Comparison of ENCODE assay signal across 24 cellular contexts in the genomic region with DNA sequence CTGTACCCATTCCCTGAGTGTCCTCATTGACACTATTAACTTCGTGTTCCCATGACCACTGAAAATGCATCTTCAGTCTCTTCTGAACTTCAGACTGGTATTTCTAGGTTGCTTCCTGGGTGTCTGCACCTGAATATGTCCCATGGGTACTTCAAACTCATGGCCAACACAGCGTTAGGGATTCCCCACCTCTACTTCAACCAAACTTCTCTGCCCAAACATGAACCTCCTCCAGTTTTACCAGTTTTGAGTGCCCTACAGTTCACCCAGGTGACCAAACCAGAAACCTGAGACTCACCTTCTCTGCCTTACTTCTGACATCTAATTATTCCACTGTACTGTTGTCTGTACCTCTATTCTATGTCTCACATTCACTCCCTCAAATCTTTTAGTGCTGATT.
A peak's percentile ranks its signal among the peaks of the same experiment; 100 is the strongest.
DNase-seq lines count a peak whose midpoint lies in the region; ATAC-seq and TF ChIP-seq lines count a peak whose summit lies in the region.
"Had no signal": no experiment of that assay in that cellular context is flagged by ENCODE, and none has a peak within 500 bp of the region (broad histone marks: within the 10 kb centered on the region; RNA-seq: fewer than 3 reads in every experiment).

No MANE protein-coding gene starts in this region.

- in situ Hi-C loops in IMR-90 (cut with MboI; ENCODE audit: low sequenced_read_pairs) = no loop called here

- H3K9me1 ChIP-seq in IMR-90 (ENCODE audit: insufficient read depth, low read length) = peaks cover 3% of the 10 kb centered on the region; the same call in 1 of the 2 replicates

- no peaks in the 10 kb centered on the region for H3K4me1 Mint-ChIP-seq in Calu3 (ENCODE audit: low read depth, unreplicated experiment)
- H3K4me1 Mint-ChIP-seq in stimulated activated naive CD8-positive, alpha-beta T cell treated with anti-CD3 and anti-CD28 coated beads, Interleukin-15, amount 100 ng/mL, for 72 hours = peaks cover 22% of the 10 kb centered on the region
- H3K4me1 Mint-ChIP-seq: natural killer cell had no signal

- H3K56ac ChIP-seq in IMR-90 (ENCODE audit: extremely low read depth, insufficient read depth, low read length) = no peak overlapping the region

- H3K27ac Mint-ChIP-seq in Calu3 (ENCODE audit: unreplicated experiment) = no peak overlapping the region
- H3K27ac Mint-ChIP-seq in stimulated activated naive CD8-positive, alpha-beta T cell treated with anti-CD3 and anti-CD28 coated beads, Interleukin-15, amount 100 ng/mL, for 72 hours = no peak overlapping the region
- H3K27ac Mint-ChIP-seq: activated CD4-positive, alpha-beta T cell treated with anti-CD3 and anti-CD28 coated beads for 36 hours; activated naive CD4-positive, alpha-beta T cell treated with anti-CD3 and anti-CD28 coated beads, Interleukin-2, amount 50 U/mL, for 72 hours; endodermal cell; mesothelial cell of epicardium; natural killer cell had no signal

- no peak overlapping the region for H3K4me2 ChIP-seq in IMR-90 (ENCODE audit: low read depth, low read length)

- WGBS in IMR-90 (ENCODE audit: extremely low coverage in 2 of 2, insufficient read length in 1 of 2), 2 experiments = 100% methylated on average over 1 of the region's 2 CpGs; no CpG with 5 or more reads in 1 of the 2 experiments

- TF ChIP-seq CTCF in IMR-90 (conservative IDR thresholded peaks at IDR 0.05; ENCODE audit: low read depth, low read length) = no peak
- no peak for TF ChIP-seq CTCF in left lung (IDR thresholded peaks at IDR 0.05)
- TF ChIP-seq CTCF in upper lobe of right lung (IDR thresholded peaks at IDR 0.05) = no peak
- TF ChIP-seq CTCF in Calu3 (IDR thresholded peaks at IDR 0.05; ENCODE audit: unreplicated experiment) = no peak

- H3K14ac ChIP-seq in IMR-90 (replicated peaks; ENCODE audit: low read depth, low read length) = no peak overlapping the region

- H4K91ac ChIP-seq in IMR-90 (ENCODE audit: insufficient read depth, low read depth, low read length) = no peak overlapping the region

- no peak overlapping the region for H3K4me3 ChIP-seq in IMR-90 (ENCODE audit: insufficient read depth, low read depth, low read length)
- no peak overlapping the region for H3K4me3 ChIP-seq in left lung
- H3K4me3 ChIP-seq in upper lobe of right lung = no peak overlapping the region
- H3K4me3 ChIP-seq: Peyer's patch, SJCRH30, testis had no signal

- dilution Hi-C loops in IMR-90 (cut with HindIII; ENCODE audit: low sequenced_read_pairs, unreplicated experiment) = no loop called here

- no peak overlapping the region for H3K18ac ChIP-seq in IMR-90 (ENCODE audit: low read depth, low read length)

- no peak overlapping the region for H3K23ac ChIP-seq in IMR-90 (ENCODE audit: low read depth, low read length)

- H4K5ac ChIP-seq in IMR-90 (ENCODE audit: low read depth, low read length) = no peak overlapping the region

- no peak overlapping the region for H3K9ac ChIP-seq in IMR-90 (ENCODE audit: low read depth, low read length)

- peaks cover 9% of the 10 kb centered on the region for H3K4me1 ChIP-seq in IMR-90 (ENCODE audit: control insufficient read depth, insufficient read depth, low read length)
- peaks cover 11 to 50% of the 10 kb centered on the region in 2 donors for H3K4me1 ChIP-seq in left lung
- peaks cover 8% of the 10 kb centered on the region for H3K4me1 ChIP-seq in upper lobe of right lung
- H3K4me1 ChIP-seq: testis had no signal

- H3K4ac ChIP-seq in IMR-90 (ENCODE audit: low read depth, low read length) = no peak overlapping the region

- H3K27me3 ChIP-seq in IMR-90 (ENCODE audit: control insufficient read depth, insufficient read depth, low read length) (no peaks in the 10 kb centered on the region), left lung (no peaks in the 10 kb centered on the region), upper lobe of right lung (no peaks in the 10 kb centered on the region)
- H3K27me3 ChIP-seq: Peyer's patch, SJCRH30, testis had no signal

- peak overlapping the region; percentile 22; the same call in 1 of the 2 replicates for H2BK20ac ChIP-seq in IMR-90 (ENCODE audit: low read depth, low read length)

- ATAC-seq in IMR-90 (ENCODE audit: low read depth) (no peak), left lung (peak; percentile 26), upper lobe of right lung (peak; percentile 12)
- ATAC-seq in stimulated activated naive CD8-positive, alpha-beta T cell treated with anti-CD3 and anti-CD28 coated beads, Interleukin-15, amount 100 ng/mL, for 72 hours = no peak
- ATAC-seq: left cardiac atrium, natural killer cell, sciatic nerve had no signal

- BruUV-seq in IMR-90 (replicated peaks; lab: Mats Ljungman, UMichigan) (no TSS peak), Calu3 (replicated peaks; lab: Mats Ljungman, UMichigan) (no TSS peak)

- no peak overlapping the region for H2BK120ac ChIP-seq in IMR-90 (ENCODE audit: low read depth, low read length)

- no peak overlapping the region for H3K27ac ChIP-seq in IMR-90 (ENCODE audit: insufficient read depth, low read length)
- H3K27ac ChIP-seq in angular gyrus (ENCODE audit: low read depth, low read length) = peak overlapping the region; percentile 86
- peak overlapping the region in 1 of 2 donors; percentile 58 for H3K27ac ChIP-seq in left lung
- H3K27ac ChIP-seq in upper lobe of right lung = no peak overlapping the region
- H3K27ac ChIP-seq: SJCRH30, testis had no signal

- peaks cover 5 to 55% of the 10 kb centered on the region in 2 experiments; a peak in 2 of 4 replicates for H3K79me1 ChIP-seq in IMR-90 (ENCODE audit: low read depth in 1 of 2, low read length in 2 of 2)

- no peak for TF ChIP-seq RAD21 in IMR-90 (IDR thresholded peaks at IDR 0.05; ENCODE audit: low read length)

- CTCF ChIA-PET in IMR-90 (lab: Yijun Ruan, JAX) (no interaction called here), Calu3 (lab: Charles Lee) (no interaction called here)

- H2AK9ac ChIP-seq in IMR-90 (replicated peaks; ENCODE audit: low read depth, low read length, poor library complexity) = no peak overlapping the region

- no peaks in the 10 kb centered on the region for H4K20me1 ChIP-seq in IMR-90 (ENCODE audit: insufficient read depth, low read length)

- no peak for TF ChIP-seq POLR2A in IMR-90 (IDR thresholded peaks at IDR 0.05; ENCODE audit: low read depth, low read length)

- no peak for DNase-seq in IMR-90
- no peak for DNase-seq in left lung
- no peak for DNase-seq in upper lobe of right lung
- DNase-seq in Calu3 = no peak
- no peak for DNase-seq in stimulated activated naive CD8-positive, alpha-beta T cell treated with anti-CD3 and anti-CD28 coated beads, Interleukin-15, amount 100 ng/mL, for 72 hours
- DNase-seq in amygdala (lab: John Stamatoyannopoulos, UW) = no peak
- DNase-seq: activated CD8-positive, alpha-beta memory T cell treated with anti-CD3 and anti-CD28 coated beads for 24 hours; CD8-positive, alpha-beta memory T cell; endodermal cell; GOT3; left cardiac atrium; natural killer cell; NCI-H1694 treated with DMSO at 0.1 percent for 48 hours; NCI-H345; NCI-H82; Peyer's patch; SJCRH30; T-helper 1 cell; testis had no signal

- no peak overlapping the region for H3K4me3 Mint-ChIP-seq in Calu3 (ENCODE audit: low read depth, unreplicated experiment)
- H3K4me3 Mint-ChIP-seq in stimulated activated naive CD8-positive, alpha-beta T cell treated with anti-CD3 and anti-CD28 coated beads, Interleukin-15, amount 100 ng/mL, for 72 hours = no peak overlapping the region
- H3K4me3 Mint-ChIP-seq: activated CD4-positive, alpha-beta T cell treated with anti-CD3 and anti-CD28 coated beads for 36 hours; CD8-positive, alpha-beta memory T cell; endodermal cell; mesothelial cell of epicardium; natural killer cell had no signal

- no peak overlapping the region for H2AFZ ChIP-seq in IMR-90 (replicated peaks; ENCODE audit: low read length, poor library complexity)

- no peaks in the 10 kb centered on the region for H3K36me3 ChIP-seq in IMR-90 (ENCODE audit: control insufficient read depth, insufficient read depth, low read length)
- no peaks in the 10 kb centered on the region for H3K36me3 ChIP-seq in left lung
- H3K36me3 ChIP-seq in upper lobe of right lung = no peaks in the 10 kb centered on the region
- H3K36me3 ChIP-seq: Peyer's patch had no signal

- intact Hi-C loops in IMR-90 (cut with micrococcal nuclease) (no loop called here), left lung (cut with DNase I) (no loop called here), upper lobe of right lung (cut with DNase I) (no loop called here), Calu3 (cut with micrococcal nuclease; ENCODE audit: unreplicated experiment) (no loop called here)

- H3K36me3 Mint-ChIP-seq in Calu3 (ENCODE audit: insufficient read depth, unreplicated experiment) = no peaks in the 10 kb centered on the region
- H3K36me3 Mint-ChIP-seq: mesothelial cell of epicardium, natural killer cell had no signal

- no peaks in the 10 kb centered on the region for H3K27me3 Mint-ChIP-seq in Calu3 (ENCODE audit: unreplicated experiment)
- H3K27me3 Mint-ChIP-seq in stimulated activated naive CD8-positive, alpha-beta T cell treated with anti-CD3 and anti-CD28 coated beads, Interleukin-15, amount 100 ng/mL, for 72 hours = no peaks in the 10 kb centered on the region
- H3K27me3 Mint-ChIP-seq: activated CD4-positive, alpha-beta T cell treated with anti-CD3 and anti-CD28 coated beads for 36 hours had no signal

- H4K8ac ChIP-seq in IMR-90 (ENCODE audit: low read depth in 2 of 2, low read length in 2 of 2) = no peak overlapping the region

- H2BK15ac ChIP-seq in IMR-90 (ENCODE audit: low read depth, low read length) = peak overlapping the region; percentile 50; the same call in 2 of the 3 replicates

- peak overlapping the region; percentile 15; the same call in 1 of the 2 replicates for H2AK5ac ChIP-seq in IMR-90 (ENCODE audit: low read depth, low read length)

- H3K9me3 Mint-ChIP-seq in Calu3 (ENCODE audit: low read depth, unreplicated experiment) = no peaks in the 10 kb centered on the region
- H3K9me3 Mint-ChIP-seq in stimulated activated naive CD8-positive, alpha-beta T cell treated with anti-CD3 and anti-CD28 coated beads, Interleukin-15, amount 100 ng/mL, for 72 hours = no peaks in the 10 kb centered on the region
- H3K9me3 Mint-ChIP-seq: activated naive CD4-positive, alpha-beta T cell treated with anti-CD3 and anti-CD28 coated beads, Interleukin-2, amount 50 U/mL, for 72 hours; CD8-positive, alpha-beta memory T cell; endodermal cell; mesothelial cell of epicardium; natural killer cell had no signal

- no peak overlapping the region for H2BK5ac ChIP-seq in IMR-90 (ENCODE audit: low read depth, low read length, poor library complexity, severe bottlenecking)

- no peaks in the 10 kb centered on the region for H3K9me3 ChIP-seq in IMR-90 (ENCODE audit: control insufficient read depth, insufficient read depth, low read length)
- no peaks in the 10 kb centered on the region for H3K9me3 ChIP-seq in left lung
- no peaks in the 10 kb centered on the region for H3K9me3 ChIP-seq in upper lobe of right lung
- H3K9me3 ChIP-seq: Peyer's patch, SJCRH30, testis had no signal

- POLR2A ChIA-PET in IMR-90 (lab: Charles Lee; ENCODE audit: unreplicated experiment) = no interaction called here

TF ChIP-seq in IMR-90, 13 proteins besides CTCF, POLR2A, EP300 and RAD21 (continues in another document):
- TF ChIP-seq FOS (IDR thresholded peaks at IDR 0.05; ENCODE audit: low read depth, low read length) = no peak
- TF ChIP-seq RFX5 (IDR thresholded peaks at IDR 0.05; ENCODE audit: low read depth, low read length) = no peak
- no peak for TF ChIP-seq CEBPB (IDR thresholded peaks at IDR 0.05; ENCODE audit: low read depth, low read length)

Comparison
In these comparisons a context has a peak if more than half of its experiments do, and no peak if none do; other contexts are left out.
1. ATAC-seq: peak in left lung (single experiment) and upper lobe of right lung (single experiment); none in IMR-90 (single experiment) and stimulated activated naive CD8-positive, alpha-beta T cell treated with anti-CD3 and anti-CD28 coated beads, Interleukin-15, amount 100 ng/mL, for 72 hours (single experiment).